ENCODE assay signal across 10 cellular contexts in genomic region chr3:127674099-127674792, GRCh38. TPM values are rescaled to one million over a fixed set of nuclear protein-coding genes. Genes with fewer than 3 reads are reported as not detected.
DNase-seq lines count a peak whose midpoint lies in the region; ATAC-seq, FAIRE-seq and TF ChIP-seq lines count a peak whose summit lies in the region.
"Had no signal": no experiment of that assay in that cellular context is flagged by ENCODE, and none has a peak within 500 bp of the region (broad histone marks: within the 10 kb centered on the region; RNA-seq: fewer than 3 reads in every experiment).

No MANE protein-coding gene starts in this region.

- H3K27ac ChIP-seq in colonic mucosa = no peak overlapping the region
- H3K27ac ChIP-seq in aorta (ENCODE audit: low read depth in 1 of 2, low read length in 2 of 2) = no peak overlapping the region

- H3K4me1 Mint-ChIP-seq in natural killer cell = peaks cover 22 to 44% of the 10 kb centered on the region in 2 donors

- H3K9me3 Mint-ChIP-seq in natural killer cell = no peaks in the 10 kb centered on the region

- H3K9ac ChIP-seq in colonic mucosa (ENCODE audit: low read depth in 2 of 2, low read length in 2 of 2) = peak overlapping the region in 1 of 2 donors; percentile 91

- no peak for TF ChIP-seq CTCF in colonic mucosa (IDR thresholded peaks at IDR 0.05)
- TF ChIP-seq CTCF in natural killer cell (IDR thresholded peaks at IDR 0.05) = no peak

- intact Hi-C loops in Right ventricle myocardium superior (cut with DNase I) = loop anchor here (5.0 kb wide), 1 partner anchor 148 kb away; the partner anchor contains the start of gene MGLL
- intact Hi-C loops in left cardiac atrium (cut with DNase I) = no loop called here
- intact Hi-C loops in colonic mucosa (cut with DNase I) = no loop called here
- intact Hi-C loops in natural killer cell (cut with micrococcal nuclease) = no loop called here
- intact Hi-C loops in aorta (cut with DNase I) = loop anchor here in 1 of 2 donors (10.0 kb wide), 1 partner anchor 381 kb away; the partner anchor contains the start of gene SEC61A1

- H3K4me1 ChIP-seq in colonic mucosa (peaks cover 4% of the 10 kb centered on the region), aorta (ENCODE audit: control insufficient read depth in 1 of 2, insufficient read depth in 2 of 2, low read length in 2 of 2) (no peaks in the 10 kb centered on the region)

- H3K36me3 ChIP-seq in colonic mucosa (no peaks in the 10 kb centered on the region), aorta (ENCODE audit: control insufficient read depth in 1 of 2, insufficient read depth in 2 of 2, low read length in 1 of 2) (no peaks in the 10 kb centered on the region)

- H3K4me3 ChIP-seq in colonic mucosa (peak overlapping the region; percentile 96), aorta (ENCODE audit: low read length in 2 of 2) (no peak overlapping the region)

- WGBS in aorta, 2 donors = 83% methylated on average over 18 of the region's 18 CpGs

- no peaks in the 10 kb centered on the region for H3K9me3 ChIP-seq in colonic mucosa
- no peaks in the 10 kb centered on the region for H3K9me3 ChIP-seq in aorta (ENCODE audit: control insufficient read depth, low read length)

- H3K27me3 Mint-ChIP-seq in natural killer cell (ENCODE audit: low read depth in 2 of 2) = no peaks in the 10 kb centered on the region

- peak; percentile 33 for DNase-seq in Right ventricle myocardium superior
- DNase-seq in left cardiac atrium = no peak
- DNase-seq in colonic mucosa = no peak
- DNase-seq in natural killer cell = no peak
- DNase-seq in aorta = peak; percentile 42 to 69
- no peak for DNase-seq in HPDE6-E6E7 (ENCODE audit: extremely low spot score)
- DNase-seq in HTR-8/SVneo (ENCODE audit: insufficient read length, low spot score) = no peak
- DNase-seq: NCI-H2107 had no signal

- peak overlapping the region; percentile 92 for H3K4me3 Mint-ChIP-seq in natural killer cell

- FAIRE-seq in HTR-8/SVneo (lab: Jason Lieb, UNC) = no peak
- FAIRE-seq: islet of Langerhans had no signal

- H3K36me3 Mint-ChIP-seq in natural killer cell = no peaks in the 10 kb centered on the region

- no peaks in the 10 kb centered on the region for H3K27me3 ChIP-seq in colonic mucosa
- no peaks in the 10 kb centered on the region for H3K27me3 ChIP-seq in aorta (ENCODE audit: control insufficient read depth in 1 of 2, insufficient read depth in 2 of 2, low read length in 1 of 2)

- H3K27ac Mint-ChIP-seq in natural killer cell = peak overlapping the region; percentile 50 to 96

- ATAC-seq in Right ventricle myocardium superior (ENCODE audit: poor library complexity) (no peak), left cardiac atrium (no peak), natural killer cell (no peak), aorta (ENCODE audit: low FRiP score) (no peak), HG03159 (IDR thresholded peaks at IDR 0.05; ENCODE audit: unreplicated experiment) (no peak)

RNA-seq across cellular contexts. Expression of gene ABTB1, which starts 1.5 kb away (rescaled TPM):
- total RNA-seq in Right ventricle myocardium superior (33.0 TPM), left cardiac atrium (10 to 100 TPM; 21.8 to 34.2 TPM), colonic mucosa (10 to 100 TPM; 14.9 to 22.9 TPM), natural killer cell (100 to 1,000 TPM in 2 of 3 donors, 10 to 100 TPM in 1; 98.8 to 127 (median 107) TPM), aorta (10 to 100 TPM; 49.8 to 75.4 TPM)
- 100 to 1,000 TPM in 1 of 2 donors, 10 to 100 TPM in 1; 28.7 to 263 TPM for polyA plus RNA-seq in aorta

RNA-seq across cellular contexts. Expression of gene PODXL2, which starts 45.3 kb away (rescaled TPM):
- total RNA-seq in Right ventricle myocardium superior (0.94 TPM), left cardiac atrium (1 to 10 TPM; 1.6 to 3.0 TPM), colonic mucosa (10 to 100 TPM; 12.1 to 19.0 TPM), natural killer cell (1 to 10 TPM; 2.2 to 3.5 (median 2.7) TPM), aorta (1 to 10 TPM; 2.2 to 4.0 TPM)
- 1 to 10 TPM; 1.3 to 1.9 TPM for polyA plus RNA-seq in aorta

Comparison
In these comparisons a context has a peak if more than half of its experiments do, and no peak if none do; other contexts are left out.
1. DNase-seq: peak in Right ventricle myocardium superior (single experiment) and aorta (2 of 2); none in left cardiac atrium (single experiment), colonic mucosa (single experiment), natural killer cell (single experiment), HPDE6-E6E7 (single experiment) and HTR-8/SVneo (single experiment).